8 cellular contexts compared by ENCODE assay signal in genomic region chr12:9364224-9365176, GRCh38.
DNase-seq lines count a peak whose midpoint lies in the region; ATAC-seq, FAIRE-seq and TF ChIP-seq lines count a peak whose summit lies in the region.

No MANE protein-coding gene starts in this region.

- ATAC-seq in HG03039 (IDR thresholded peaks at IDR 0.05; ENCODE audit: unreplicated experiment): peak; percentile 80

- peak; percentile 25 for DNase-seq in stimulated activated naive CD4-positive, alpha-beta T cell treated with Interleukin-2 at 50 U/mL for 16 hours (lab: John Stamatoyannopoulos, UW)
- DNase-seq in stimulated activated naive CD4-positive, alpha-beta T cell (lab: John Stamatoyannopoulos, UW): no peak
- DNase-seq in SW480 (ENCODE audit: low spot score) (peak; percentile 90), epithelial cell of prostate (ENCODE audit: low read depth, low spot score) (peak; percentile 92), small intestine (peak; percentile 9), BE2C (no peak), NCI-H69 (lab: John Stamatoyannopoulos, UW) (no peak)

- WGBS in small intestine, 3 donors: 31 to 36% (median 34%) methylated on average over 13 of the region's 13 CpGs

- H3K4me1 ChIP-seq in small intestine (ENCODE audit: control insufficient read depth in 2 of 2, insufficient read depth in 1 of 2, low read depth in 1 of 2, low read length in 1 of 2) (peaks cover 0 to 5% of the 10 kb centered on the region in 2 donors), BE2C (no peaks in the 10 kb centered on the region)

- H3K36me3 ChIP-seq in small intestine (ENCODE audit: control insufficient read depth in 2 of 2, insufficient read depth in 2 of 2, low read length in 2 of 2) (no peaks in the 10 kb centered on the region), BE2C (no peaks in the 10 kb centered on the region)

- no peak for FAIRE-seq in small intestine (lab: Jason Lieb, UNC)

- H3K4me3 ChIP-seq in small intestine (ENCODE audit: low read depth in 1 of 2, low read length in 2 of 2) (no peak overlapping the region), BE2C (ENCODE audit: low read depth, low read length) (no peak overlapping the region)

- H3K27ac ChIP-seq in epithelial cell of prostate: peak overlapping the region; percentile 72
- H3K27ac ChIP-seq in small intestine (ENCODE audit: low read depth in 1 of 2, low read length in 1 of 2): peak overlapping the region in 1 of 2 donors; percentile 56

- TF ChIP-seq CTCF in BE2C (IDR thresholded peaks at IDR 0.05; ENCODE audit: low read depth, low read length): no peak

- no peaks in the 10 kb centered on the region for H3K9me3 ChIP-seq in small intestine (ENCODE audit: control insufficient read depth, low read depth)
- no peaks in the 10 kb centered on the region for H3K9me3 ChIP-seq in BE2C

- H3K27me3 ChIP-seq in small intestine (ENCODE audit: control insufficient read depth in 2 of 2, insufficient read depth in 2 of 2, low read length in 2 of 2) (no peaks in the 10 kb centered on the region), BE2C (0 out of 2 replicates have a peak, but pooled peaks cover 7% of the 10 kb centered on the region)

Comparison
In these comparisons a context has a peak if more than half of its experiments do, and no peak if none do; other contexts are left out.
1. DNase-seq: peak in stimulated activated naive CD4-positive, alpha-beta T cell treated with Interleukin-2 at 50 U/mL for 16 hours (single experiment), SW480 (single experiment), epithelial cell of prostate (single experiment) and small intestine (single experiment); none in stimulated activated naive CD4-positive, alpha-beta T cell (0 of 6), BE2C (single experiment) and NCI-H69 (single experiment).